In the genomic region with DNA sequence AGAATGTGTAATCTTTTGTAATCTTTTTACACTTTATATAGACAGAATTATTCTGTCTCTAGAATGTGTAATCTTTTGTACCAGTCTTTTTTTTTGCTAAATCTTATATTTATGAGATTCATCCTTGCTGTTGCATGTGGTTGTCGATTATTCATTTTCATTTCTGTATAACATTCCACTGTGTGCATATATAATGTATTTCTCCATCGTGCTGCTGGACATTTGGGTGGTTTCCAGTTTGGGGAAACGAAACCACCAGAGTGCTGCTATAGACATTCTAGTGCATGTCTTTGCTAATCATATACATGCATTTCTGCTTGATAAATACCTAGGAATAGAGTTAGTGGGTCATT, we compare ENCODE assay signal across 12 cellular contexts.
DNase-seq lines count a peak whose midpoint lies in the region; ATAC-seq, FAIRE-seq and TF ChIP-seq lines count a peak whose summit lies in the region.
"Had no signal": no experiment of that assay in that cellular context is flagged by ENCODE, and none has a peak within 500 bp of the region (broad histone marks: within the 10 kb centered on the region; RNA-seq: fewer than 3 reads in every experiment).

No MANE protein-coding gene starts in this region.

- FAIRE-seq in D721Med (lab: Jason Lieb, UNC): no peak

- H3K27ac Mint-ChIP-seq in natural killer cell treated with Interleukin-12 subunit alpha and Interleukin-12 subunit beta and Interleukin-15 and Interleukin-18, amount 100 ng/mL, for 72 hours: peak overlapping the region in 1 of 2 donors; percentile 70
- peak overlapping the region in 1 of 2 donors; percentile 71 for H3K27ac Mint-ChIP-seq in natural killer cell
- H3K27ac Mint-ChIP-seq: activated T-helper 2 cell treated with anti-CD3 and anti-CD28 coated beads, Interferon-gamma antibody, Interleukin-2, Interleukin-4, amounts not matched to agents 10 μg/mL and 5 μg/mL and 100 μg/mL, durations not matched to agents 14 hours and 24 hours and 36 hours had no signal

- H3K4me3 Mint-ChIP-seq in natural killer cell treated with Interleukin-12 subunit alpha and Interleukin-12 subunit beta and Interleukin-15 and Interleukin-18, amount 100 ng/mL, for 72 hours: peak overlapping the region; percentile 26
- no peak overlapping the region for H3K4me3 Mint-ChIP-seq in natural killer cell

- intact Hi-C loops in natural killer cell (cut with micrococcal nuclease): no loop called here

- H3K27me3 Mint-ChIP-seq in natural killer cell treated with Interleukin-12 subunit alpha and Interleukin-12 subunit beta and Interleukin-15 and Interleukin-18, amount 100 ng/mL, for 72 hours: no peaks in the 10 kb centered on the region
- H3K27me3 Mint-ChIP-seq in natural killer cell (ENCODE audit: low read depth in 2 of 2): peaks cover 0 to 4% of the 10 kb centered on the region in 2 donors

- peak in 1 of 2 donors; percentile 71 for ATAC-seq in natural killer cell treated with Interleukin-12 subunit alpha and Interleukin-12 subunit beta and Interleukin-15 and Interleukin-18, amount 100 ng/mL, for 72 hours
- ATAC-seq in natural killer cell (no peak), HG02623 (IDR thresholded peaks at IDR 0.05; ENCODE audit: unreplicated experiment) (peak; percentile 44), HG03521 (IDR thresholded peaks at IDR 0.05; ENCODE audit: unreplicated experiment) (peak; percentile 42)

- H3K4me1 Mint-ChIP-seq in natural killer cell treated with Interleukin-12 subunit alpha and Interleukin-12 subunit beta and Interleukin-15 and Interleukin-18, amount 100 ng/mL, for 72 hours (ENCODE audit: low read depth in 2 of 2): peaks cover 32 to 33% of the 10 kb centered on the region in 2 donors
- peaks cover 22 to 53% of the 10 kb centered on the region in 2 donors for H3K4me1 Mint-ChIP-seq in natural killer cell

- H3K9me3 Mint-ChIP-seq in natural killer cell treated with Interleukin-12 subunit alpha and Interleukin-12 subunit beta and Interleukin-15 and Interleukin-18, amount 100 ng/mL, for 72 hours: no peaks in the 10 kb centered on the region
- H3K9me3 Mint-ChIP-seq in natural killer cell: no peaks in the 10 kb centered on the region
- H3K9me3 Mint-ChIP-seq: activated T-helper 2 cell treated with anti-CD3 and anti-CD28 coated beads, Interferon-gamma antibody, Interleukin-2, Interleukin-4, amounts not matched to agents 10 μg/mL and 5 μg/mL and 100 μg/mL, durations not matched to agents 14 hours and 24 hours and 36 hours had no signal

- peak; percentile 56 for DNase-seq in natural killer cell treated with Interleukin-12 subunit alpha and Interleukin-12 subunit beta and Interleukin-15 and Interleukin-18, amount 100 ng/mL, for 72 hours (ENCODE audit: low spot score)
- no peak for DNase-seq in natural killer cell
- no peak for DNase-seq in stimulated activated CD4-positive, alpha-beta T cell treated with anti-CD3 and anti-CD28 coated beads, Interleukin-12 subunit alpha, Interleukin-12 subunit beta, amount 100 ng/mL, for 4 hours
- no peak for DNase-seq in pons (ENCODE audit: low spot score)
- no peak for DNase-seq in effector CD8-positive, alpha-beta T cell (lab: John Stamatoyannopoulos, UW)
- no peak for DNase-seq in D721Med (ENCODE audit: insufficient read length, low spot score)
- DNase-seq: HCEC 1CT, midbrain, transverse colon had no signal

- TF ChIP-seq CTCF in natural killer cell (IDR thresholded peaks at IDR 0.05): no peak
- no peak for TF ChIP-seq CTCF in D721Med (IDR thresholded peaks at IDR 0.05; ENCODE audit: insufficient read depth, missing control alignments)

- H3K36me3 Mint-ChIP-seq in natural killer cell treated with Interleukin-12 subunit alpha and Interleukin-12 subunit beta and Interleukin-15 and Interleukin-18, amount 100 ng/mL, for 72 hours: no peaks in the 10 kb centered on the region
- no peaks in the 10 kb centered on the region for H3K36me3 Mint-ChIP-seq in natural killer cell

Comparison
In these comparisons a context has a peak if more than half of its experiments do, and no peak if none do; other contexts are left out.
1. ATAC-seq: peak in HG02623 (single experiment) and HG03521 (single experiment); none in natural killer cell (0 of 3).